ENCODE assay signal across 2 cellular contexts in genomic region chr19:19527674-19528625, GRCh38.
TF ChIP-seq lines count a peak whose summit lies in the region.

No MANE protein-coding gene starts in this region.

TF ChIP-seq in GM23338, 12 proteins besides CTCF, POLR2A, EP300 and RAD21:
- TF ChIP-seq, protein P1, sequence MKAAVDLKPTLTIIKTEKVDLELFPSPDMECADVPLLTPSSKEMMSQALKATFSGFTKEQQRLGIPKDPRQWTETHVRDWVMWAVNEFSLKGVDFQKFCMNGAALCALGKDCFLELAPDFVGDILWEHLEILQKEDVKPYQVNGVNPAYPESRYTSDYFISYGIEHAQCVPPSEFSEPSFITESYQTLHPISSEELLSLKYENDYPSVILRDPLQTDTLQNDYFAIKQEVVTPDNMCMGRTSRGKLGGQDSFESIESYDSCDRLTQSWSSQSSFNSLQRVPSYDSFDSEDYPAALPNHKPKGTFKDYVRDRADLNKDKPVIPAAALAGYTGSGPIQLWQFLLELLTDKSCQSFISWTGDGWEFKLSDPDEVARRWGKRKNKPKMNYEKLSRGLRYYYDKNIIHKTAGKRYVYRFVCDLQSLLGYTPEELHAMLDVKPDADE (IDR thresholded peaks at IDR 0.05), result no peak
- no peak for TF ChIP-seq NANOG (IDR thresholded peaks at IDR 0.05; ENCODE audit: borderline replicate concordance)
- TF ChIP-seq POLR2AphosphoS5 (IDR thresholded peaks at IDR 0.05; ENCODE audit: low read depth), result no peak
- no peak for TF ChIP-seq EZH2 (IDR thresholded peaks at IDR 0.05; ENCODE audit: low read depth, unreplicated experiment)
- TF ChIP-seq, protein P2, sequence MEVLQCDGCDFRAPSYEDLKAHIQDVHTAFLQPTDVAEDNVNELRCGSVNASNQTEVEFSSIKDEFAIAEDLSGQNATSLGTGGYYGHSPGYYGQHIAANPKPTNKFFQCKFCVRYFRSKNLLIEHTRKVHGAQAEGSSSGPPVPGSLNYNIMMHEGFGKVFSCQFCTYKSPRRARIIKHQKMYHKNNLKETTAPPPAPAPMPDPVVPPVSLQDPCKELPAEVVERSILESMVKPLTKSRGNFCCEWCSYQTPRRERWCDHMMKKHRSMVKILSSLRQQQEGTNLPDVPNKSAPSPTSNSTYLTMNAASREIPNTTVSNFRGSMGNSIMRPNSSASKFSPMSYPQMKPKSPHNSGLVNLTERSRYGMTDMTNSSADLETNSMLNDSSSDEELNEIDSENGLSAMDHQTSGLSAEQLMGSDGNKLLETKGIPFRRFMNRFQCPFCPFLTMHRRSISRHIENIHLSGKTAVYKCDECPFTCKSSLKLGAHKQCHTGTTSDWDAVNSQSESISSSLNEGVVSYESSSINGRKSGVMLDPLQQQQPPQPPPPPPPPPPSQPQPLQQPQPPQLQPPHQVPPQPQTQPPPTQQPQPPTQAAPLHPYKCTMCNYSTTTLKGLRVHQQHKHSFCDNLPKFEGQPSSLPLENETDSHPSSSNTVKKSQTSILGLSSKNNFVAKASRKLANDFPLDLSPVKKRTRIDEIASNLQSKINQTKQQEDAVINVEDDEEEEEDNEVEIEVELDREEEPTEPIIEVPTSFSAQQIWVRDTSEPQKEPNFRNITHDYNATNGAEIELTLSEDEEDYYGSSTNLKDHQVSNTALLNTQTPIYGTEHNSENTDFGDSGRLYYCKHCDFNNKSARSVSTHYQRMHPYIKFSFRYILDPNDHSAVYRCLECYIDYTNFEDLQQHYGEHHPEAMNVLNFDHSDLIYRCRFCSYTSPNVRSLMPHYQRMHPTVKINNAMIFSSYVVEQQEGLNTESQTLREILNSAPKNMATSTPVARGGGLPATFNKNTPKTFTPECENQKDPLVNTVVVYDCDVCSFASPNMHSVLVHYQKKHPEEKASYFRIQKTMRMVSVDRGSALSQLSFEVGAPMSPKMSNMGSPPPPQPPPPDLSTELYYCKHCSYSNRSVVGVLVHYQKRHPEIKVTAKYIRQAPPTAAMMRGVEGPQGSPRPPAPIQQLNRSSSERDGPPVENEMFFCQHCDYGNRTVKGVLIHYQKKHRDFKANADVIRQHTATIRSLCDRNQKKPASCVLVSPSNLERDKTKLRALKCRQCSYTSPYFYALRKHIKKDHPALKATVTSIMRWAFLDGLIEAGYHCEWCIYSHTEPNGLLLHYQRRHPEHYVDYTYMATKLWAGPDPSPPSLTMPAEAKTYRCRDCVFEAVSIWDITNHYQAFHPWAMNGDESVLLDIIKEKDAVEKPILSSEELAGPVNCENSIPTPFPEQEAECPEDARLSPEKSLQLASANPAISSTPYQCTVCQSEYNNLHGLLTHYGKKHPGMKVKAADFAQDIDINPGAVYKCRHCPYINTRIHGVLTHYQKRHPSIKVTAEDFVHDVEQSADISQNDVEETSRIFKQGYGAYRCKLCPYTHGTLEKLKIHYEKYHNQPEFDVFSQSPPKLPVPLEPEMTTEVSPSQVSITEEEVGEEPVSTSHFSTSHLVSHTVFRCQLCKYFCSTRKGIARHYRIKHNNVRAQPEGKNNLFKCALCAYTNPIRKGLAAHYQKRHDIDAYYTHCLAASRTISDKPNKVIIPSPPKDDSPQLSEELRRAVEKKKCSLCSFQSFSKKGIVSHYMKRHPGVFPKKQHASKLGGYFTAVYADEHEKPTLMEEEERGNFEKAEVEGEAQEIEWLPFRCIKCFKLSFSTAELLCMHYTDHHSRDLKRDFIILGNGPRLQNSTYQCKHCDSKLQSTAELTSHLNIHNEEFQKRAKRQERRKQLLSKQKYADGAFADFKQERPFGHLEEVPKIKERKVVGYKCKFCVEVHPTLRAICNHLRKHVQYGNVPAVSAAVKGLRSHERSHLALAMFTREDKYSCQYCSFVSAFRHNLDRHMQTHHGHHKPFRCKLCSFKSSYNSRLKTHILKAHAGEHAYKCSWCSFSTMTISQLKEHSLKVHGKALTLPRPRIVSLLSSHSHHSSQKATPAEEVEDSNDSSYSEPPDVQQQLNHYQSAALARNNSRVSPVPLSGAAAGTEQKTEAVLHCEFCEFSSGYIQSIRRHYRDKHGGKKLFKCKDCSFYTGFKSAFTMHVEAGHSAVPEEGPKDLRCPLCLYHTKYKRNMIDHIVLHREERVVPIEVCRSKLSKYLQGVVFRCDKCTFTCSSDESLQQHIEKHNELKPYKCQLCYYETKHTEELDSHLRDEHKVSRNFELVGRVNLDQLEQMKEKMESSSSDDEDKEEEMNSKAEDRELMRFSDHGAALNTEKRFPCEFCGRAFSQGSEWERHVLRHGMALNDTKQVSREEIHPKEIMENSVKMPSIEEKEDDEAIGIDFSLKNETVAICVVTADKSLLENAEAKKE (CRISPR knock-in tag; IDR thresholded peaks at IDR 0.05), result no peak
- TF ChIP-seq JUNB (IDR thresholded peaks at IDR 0.05; ENCODE audit: unreplicated experiment), result no peak
- no peak for TF ChIP-seq CREB1 (CRISPR knock-in tag; IDR thresholded peaks at IDR 0.05; ENCODE audit: low read depth)
- no peak for TF ChIP-seq STAT1 (IDR thresholded peaks at IDR 0.05; ENCODE audit: unreplicated experiment)
- TF ChIP-seq EZH2phosphoT487 (IDR thresholded peaks at IDR 0.05; ENCODE audit: unreplicated experiment), result no peak
- no peak for TF ChIP-seq ZNF331 (CRISPR knock-in tag; IDR thresholded peaks at IDR 0.05; ENCODE audit: low read depth)
- TF ChIP-seq ZNF114 (CRISPR knock-in tag; IDR thresholded peaks at IDR 0.05), result no peak

TF ChIP-seq in SK-N-SH, 30 proteins besides CTCF, POLR2A, EP300 and RAD21:
- no peak for TF ChIP-seq FOXM1 (IDR thresholded peaks at IDR 0.05; ENCODE audit: low read depth)
- no peak for TF ChIP-seq PBX3 (IDR thresholded peaks at IDR 0.05)
- no peak for TF ChIP-seq ELF1 (IDR thresholded peaks at IDR 0.05)
- no peak for TF ChIP-seq CHD2 (IDR thresholded peaks at IDR 0.05; ENCODE audit: low read length, partially characterized antibody)
- TF ChIP-seq YY1 (IDR thresholded peaks at IDR 0.05; ENCODE audit: low read depth), result no peak
- no peak for TF ChIP-seq GABPA (IDR thresholded peaks at IDR 0.05; ENCODE audit: low read depth)
- TF ChIP-seq MEF2A (IDR thresholded peaks at IDR 0.05; ENCODE audit: borderline replicate concordance, low read depth), result no peak
- TF ChIP-seq JUND (IDR thresholded peaks at IDR 0.05), result no peak
- no peak for TF ChIP-seq EZH2phosphoT487 (IDR thresholded peaks at IDR 0.05; ENCODE audit: borderline replicate concordance, low read depth)
- no peak for TF ChIP-seq SIN3A (IDR thresholded peaks at IDR 0.05; ENCODE audit: borderline replicate concordance, low read depth, low read length)
- no peak for TF ChIP-seq TAF1 (IDR thresholded peaks at IDR 0.05; ENCODE audit: borderline replicate concordance, low read depth, low read length)
- no peak for TF ChIP-seq GATA2 (CRISPR knock-in tag; IDR thresholded peaks at IDR 0.05)
